Comparison of ENCODE assay signal across 1 cellular context in the genomic region with DNA sequence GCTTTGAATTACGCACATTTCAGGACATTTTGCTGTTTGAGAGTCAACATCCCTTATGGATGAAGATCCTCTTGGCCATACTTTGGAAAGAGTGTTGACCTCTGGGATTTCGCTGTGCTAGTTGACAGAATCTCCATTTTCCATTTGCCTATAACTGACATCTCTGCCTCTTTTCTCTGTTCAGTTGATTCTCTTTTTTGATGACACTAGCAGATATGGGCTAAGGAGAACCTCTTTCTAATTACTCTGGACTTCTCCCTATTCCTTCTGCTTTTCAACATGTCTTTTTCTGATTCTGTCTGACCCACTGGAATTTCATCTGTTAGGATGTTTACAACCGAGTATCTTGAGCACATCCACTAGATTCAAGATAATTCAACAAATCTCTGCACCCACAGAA.
TF ChIP-seq lines count a peak whose summit lies in the region.

No MANE protein-coding gene starts in this region.

TF ChIP-seq in HepG2, 621 proteins besides CTCF, POLR2A, EP300 and RAD21 (continued from another document):
- TF ChIP-seq ERF (CRISPR knock-in tag; IDR thresholded peaks at IDR 0.05) (no peak), MED13 (CRISPR knock-in tag; IDR thresholded peaks at IDR 0.05) (no peak), ZNF570 (CRISPR knock-in tag; IDR thresholded peaks at IDR 0.05; ENCODE audit: borderline replicate concordance) (no peak), CHCHD3 (CRISPR knock-in tag; IDR thresholded peaks at IDR 0.05) (no peak), PRMT3 (CRISPR knock-in tag; IDR thresholded peaks at IDR 0.05; ENCODE audit: borderline replicate concordance, low read depth) (no peak), MBNL3 (CRISPR knock-in tag; conservative IDR thresholded peaks at IDR 0.05) (no peak), MAFF (IDR thresholded peaks at IDR 0.05; ENCODE audit: low read depth, low read length) (0 out of 2 replicates have a peak, but pooled peaks have one; percentile 21), HMG20A (CRISPR knock-in tag; IDR thresholded peaks at IDR 0.05; ENCODE audit: borderline replicate concordance) (no peak)
- TF ChIP-seq, protein P1, sequence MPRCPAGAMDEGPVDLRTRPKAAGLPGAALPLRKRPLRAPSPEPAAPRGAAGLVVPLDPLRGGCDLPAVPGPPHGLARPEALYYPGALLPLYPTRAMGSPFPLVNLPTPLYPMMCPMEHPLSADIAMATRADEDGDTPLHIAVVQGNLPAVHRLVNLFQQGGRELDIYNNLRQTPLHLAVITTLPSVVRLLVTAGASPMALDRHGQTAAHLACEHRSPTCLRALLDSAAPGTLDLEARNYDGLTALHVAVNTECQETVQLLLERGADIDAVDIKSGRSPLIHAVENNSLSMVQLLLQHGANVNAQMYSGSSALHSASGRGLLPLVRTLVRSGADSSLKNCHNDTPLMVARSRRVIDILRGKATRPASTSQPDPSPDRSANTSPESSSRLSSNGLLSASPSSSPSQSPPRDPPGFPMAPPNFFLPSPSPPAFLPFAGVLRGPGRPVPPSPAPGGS (CRISPR knock-in tag; IDR thresholded peaks at IDR 0.05), result no peak
- TF ChIP-seq, protein P2, sequence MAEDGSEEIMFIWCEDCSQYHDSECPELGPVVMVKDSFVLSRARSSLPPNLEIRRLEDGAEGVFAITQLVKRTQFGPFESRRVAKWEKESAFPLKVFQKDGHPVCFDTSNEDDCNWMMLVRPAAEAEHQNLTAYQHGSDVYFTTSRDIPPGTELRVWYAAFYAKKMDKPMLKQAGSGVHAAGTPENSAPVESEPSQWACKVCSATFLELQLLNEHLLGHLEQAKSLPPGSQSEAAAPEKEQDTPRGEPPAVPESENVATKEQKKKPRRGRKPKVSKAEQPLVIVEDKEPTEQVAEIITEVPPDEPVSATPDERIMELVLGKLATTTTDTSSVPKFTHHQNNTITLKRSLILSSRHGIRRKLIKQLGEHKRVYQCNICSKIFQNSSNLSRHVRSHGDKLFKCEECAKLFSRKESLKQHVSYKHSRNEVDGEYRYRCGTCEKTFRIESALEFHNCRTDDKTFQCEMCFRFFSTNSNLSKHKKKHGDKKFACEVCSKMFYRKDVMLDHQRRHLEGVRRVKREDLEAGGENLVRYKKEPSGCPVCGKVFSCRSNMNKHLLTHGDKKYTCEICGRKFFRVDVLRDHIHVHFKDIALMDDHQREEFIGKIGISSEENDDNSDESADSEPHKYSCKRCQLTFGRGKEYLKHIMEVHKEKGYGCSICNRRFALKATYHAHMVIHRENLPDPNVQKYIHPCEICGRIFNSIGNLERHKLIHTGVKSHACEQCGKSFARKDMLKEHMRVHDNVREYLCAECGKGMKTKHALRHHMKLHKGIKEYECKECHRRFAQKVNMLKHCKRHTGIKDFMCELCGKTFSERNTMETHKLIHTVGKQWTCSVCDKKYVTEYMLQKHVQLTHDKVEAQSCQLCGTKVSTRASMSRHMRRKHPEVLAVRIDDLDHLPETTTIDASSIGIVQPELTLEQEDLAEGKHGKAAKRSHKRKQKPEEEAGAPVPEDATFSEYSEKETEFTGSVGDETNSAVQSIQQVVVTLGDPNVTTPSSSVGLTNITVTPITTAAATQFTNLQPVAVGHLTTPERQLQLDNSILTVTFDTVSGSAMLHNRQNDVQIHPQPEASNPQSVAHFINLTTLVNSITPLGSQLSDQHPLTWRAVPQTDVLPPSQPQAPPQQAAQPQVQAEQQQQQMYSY (CRISPR knock-in tag; IDR thresholded peaks at IDR 0.05), result no peak
